In the genomic region with DNA sequence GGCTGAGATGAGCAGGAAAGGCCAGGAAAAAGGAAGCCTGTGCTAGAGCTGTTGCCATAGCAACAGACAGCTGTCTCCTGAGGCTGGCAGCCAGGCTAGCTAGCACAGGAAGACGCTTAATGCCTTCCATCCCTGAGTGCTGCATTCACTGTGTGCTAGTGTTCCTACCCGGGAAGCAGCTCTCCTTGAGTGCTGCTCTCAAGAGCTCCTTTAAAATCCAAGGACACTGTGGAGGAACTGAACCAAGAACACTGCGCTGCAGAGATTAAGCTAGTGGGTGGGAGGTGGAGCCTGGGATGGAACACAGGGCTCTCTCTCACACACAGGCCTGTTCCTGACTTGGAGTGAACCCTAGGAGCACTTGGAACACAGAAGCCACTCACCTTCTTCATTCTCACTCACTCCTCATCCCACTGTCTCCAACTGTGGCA, we compare ENCODE assay signal across 7 cellular contexts. TPM values are rescaled to one million over a fixed set of nuclear protein-coding genes. Genes with fewer than 3 reads are reported as not detected.
DNase-seq lines count a peak whose midpoint lies in the region; ATAC-seq and TF ChIP-seq lines count a peak whose summit lies in the region.

No MANE protein-coding gene starts in this region.

- intact Hi-C loops in CD14-positive monocyte (cut with micrococcal nuclease), result no loop called here

- ATAC-seq in HG03045 (IDR thresholded peaks at IDR 0.05; ENCODE audit: unreplicated experiment), result no peak

- peaks cover 0 to 1% of the 10 kb centered on the region in 2 donors for H3K36me3 Mint-ChIP-seq in CD14-positive monocyte

- DNase-seq in GM20000 (ENCODE audit: low spot score) (peak; percentile 14), NCI-H524 (lab: John Stamatoyannopoulos, UW) (peak; percentile 76 to 94), cerebellar cortex (ENCODE audit: low spot score) (peak; percentile 34), lung microvascular endothelial cell (ENCODE audit: low read depth in 2 of 2) (peak; percentile 87), 8988T (no peak), CD14-positive monocyte (ENCODE audit: low spot score) (no peak)

- H3K4me1 Mint-ChIP-seq in CD14-positive monocyte, result peaks cover 2% of the 10 kb centered on the region

- no peak for TF ChIP-seq CTCF in GM20000 (IDR thresholded peaks at IDR 0.05; ENCODE audit: extremely low read depth, missing control alignments)
- no peak for TF ChIP-seq CTCF in CD14-positive monocyte (IDR thresholded peaks at IDR 0.05)

- H3K27me3 Mint-ChIP-seq in CD14-positive monocyte (ENCODE audit: low read depth in 3 of 3), result peaks cover 0 to 3% (median 2%) of the 10 kb centered on the region in 3 donors

- H3K9me3 Mint-ChIP-seq in CD14-positive monocyte, result no peaks in the 10 kb centered on the region

- H3K27ac Mint-ChIP-seq in CD14-positive monocyte, result no peak overlapping the region

- no peak overlapping the region for H3K4me3 Mint-ChIP-seq in CD14-positive monocyte

RNA-seq across cellular contexts. Expression of a gene that starts 53.5 kb away (rescaled TPM):
- under 0.01 and 1.3 TPM in 2 replicates for total RNA-seq in lung microvascular endothelial cell
- polyA plus RNA-seq in CD14-positive monocyte, result 1 to 10 TPM; 1.1 to 1.9 TPM

Comparison
In these comparisons a context has a peak if more than half of its experiments do, and no peak if none do; other contexts are left out.
1. DNase-seq: peak in GM20000 (single experiment), NCI-H524 (2 of 2), cerebellar cortex (single experiment) and lung microvascular endothelial cell (2 of 2); none in 8988T (single experiment) and CD14-positive monocyte (single experiment).